ENCODE assay signal across 19 cellular contexts in genomic region chr2:74316616-74317295, GRCh38. TPM values are rescaled to one million over a fixed set of nuclear protein-coding genes. Genes with fewer than 3 reads are reported as not detected.
DNase-seq lines count a peak whose midpoint lies in the region; ATAC-seq and TF ChIP-seq lines count a peak whose summit lies in the region.
"Had no signal": no experiment of that assay in that cellular context is flagged by ENCODE, and none has a peak within 500 bp of the region (broad histone marks: within the 10 kb centered on the region; RNA-seq: fewer than 3 reads in every experiment).

No MANE protein-coding gene starts in this region.

- no peak for TF ChIP-seq CTCF in hepatocyte (IDR thresholded peaks at IDR 0.05; ENCODE audit: poor library complexity)
- TF ChIP-seq CTCF in mucosa of descending colon (IDR thresholded peaks at IDR 0.05), result no peak
- no peak for TF ChIP-seq CTCF in suprapubic skin (IDR thresholded peaks at IDR 0.05)

- intact Hi-C loops in mucosa of descending colon (cut with DNase I, micrococcal nuclease), result no loop called here

- H3K4me3 ChIP-seq in hepatocyte (no peak overlapping the region), mucosa of descending colon (no peak overlapping the region), suprapubic skin (no peak overlapping the region)
- H3K4me3 ChIP-seq: MG63 had no signal

- no peak overlapping the region for H2AFZ ChIP-seq in hepatocyte

- no peaks in the 10 kb centered on the region for H3K79me2 ChIP-seq in hepatocyte

- no peak overlapping the region for H3K4me2 ChIP-seq in hepatocyte
- H3K4me2 ChIP-seq: KMS-11 had no signal

- no peaks in the 10 kb centered on the region for H3K36me3 ChIP-seq in ES-I3 (ENCODE audit: insufficient read depth, low read length)
- H3K36me3 ChIP-seq in hepatocyte (replicated peaks; ENCODE audit: insufficient read depth, low read depth), result no peaks in the 10 kb centered on the region
- no peaks in the 10 kb centered on the region for H3K36me3 ChIP-seq in mucosa of descending colon (ENCODE audit: low read depth)
- peaks cover 17% of the 10 kb centered on the region for H3K36me3 ChIP-seq in suprapubic skin
- H3K36me3 ChIP-seq: MG63 had no signal

- H3K4me1 ChIP-seq in ES-I3 (ENCODE audit: insufficient read depth, low read length) (peaks cover 11% of the 10 kb centered on the region), hepatocyte (ENCODE audit: insufficient read depth) (no peaks in the 10 kb centered on the region), mucosa of descending colon (ENCODE audit: low read depth) (no peaks in the 10 kb centered on the region), suprapubic skin (no peaks in the 10 kb centered on the region)

- H4K20me1 ChIP-seq in hepatocyte (ENCODE audit: insufficient read depth, poor library complexity, severe bottlenecking), result no peaks in the 10 kb centered on the region

- no peak for TF ChIP-seq EP300 in suprapubic skin (IDR thresholded peaks at IDR 0.05)

- peak; percentile 8 for DNase-seq in NAMALWA (ENCODE audit: low spot score)
- DNase-seq in hepatocyte (ENCODE audit: low spot score), result peak; percentile 16
- DNase-seq in mucosa of descending colon, result no peak
- DNase-seq in AG08396 (ENCODE audit: low spot score), result no peak
- DNase-seq in suprapubic skin (ENCODE audit: low spot score in 2 of 2), result no peak
- no peak for DNase-seq in amygdala (lab: John Stamatoyannopoulos, UW)
- DNase-seq in activated CD8-positive, alpha-beta memory T cell treated with anti-CD3 and anti-CD28 coated beads for 24 hours, result no peak
- DNase-seq: ACHN; CD4-positive, alpha-beta T cell; MG63; NCI-H1105; NCI-H1694 treated with DMSO at 0.1 percent for 48 hours; NCI-H446 treated with DMSO at 0.1 percent for 48 hours; NCI-H82 had no signal

- H3K27ac ChIP-seq in hepatocyte (no peak overlapping the region), suprapubic skin (no peak overlapping the region)
- H3K27ac ChIP-seq: HL-60, KMS-11 had no signal

- 66% methylated on average over 6 of the region's 6 CpGs for WGBS in hepatocyte (ENCODE audit: low lambda C conversion rate, missing lambda C conversion rate)
- WGBS in suprapubic skin, result 59% methylated on average over 6 of the region's 6 CpGs

- H3K27me3 ChIP-seq in hepatocyte (no peaks in the 10 kb centered on the region), suprapubic skin (no peaks in the 10 kb centered on the region)
- H3K27me3 ChIP-seq: MG63 had no signal

- ATAC-seq in mucosa of descending colon, result peak; percentile 20
- ATAC-seq: HCT116 had no signal

- no peak for TF ChIP-seq POLR2A in suprapubic skin (IDR thresholded peaks at IDR 0.05)

- H3K9ac ChIP-seq in ES-I3 (ENCODE audit: low read depth, low read length), result peak overlapping the region; percentile 5; the same call in 1 of the 2 replicates
- H3K9ac ChIP-seq: KMS-11 had no signal

- no peaks in the 10 kb centered on the region for H3K9me3 ChIP-seq in ES-I3 (ENCODE audit: control insufficient read depth, insufficient read depth, low read length)
- no peaks in the 10 kb centered on the region for H3K9me3 ChIP-seq in hepatocyte (ENCODE audit: low read depth)
- no peaks in the 10 kb centered on the region for H3K9me3 ChIP-seq in mucosa of descending colon
- H3K9me3 ChIP-seq in suprapubic skin, result no peaks in the 10 kb centered on the region
- H3K9me3 ChIP-seq: MG63 had no signal

- H3K9me2 ChIP-seq in hepatocyte (replicated peaks; ENCODE audit: insufficient read depth), result no peaks in the 10 kb centered on the region

RNA-seq across cellular contexts. Expression of gene SLC4A5, which starts 26.5 kb away (rescaled TPM):
- total RNA-seq in hepatocyte (0.36 and 1.5 TPM in 2 replicates), mucosa of descending colon (1 to 10 TPM; 2.1 to 3.1 (median 2.1) TPM), suprapubic skin (10 to 100 TPM in 1 of 4 donors, 1 to 10 TPM in 3; 3.2 to 30.4 (median 4.2) TPM)
- polyA plus RNA-seq in hepatocyte, result 0.28 and 1.7 TPM in 2 replicates
- total RNA-seq: RPMI7951 had no signal

Comparison
In these comparisons a context has a peak if more than half of its experiments do, and no peak if none do; other contexts are left out.
1. DNase-seq: peak in NAMALWA (single experiment) and hepatocyte (single experiment); none in mucosa of descending colon (0 of 3), AG08396 (single experiment), suprapubic skin (0 of 2), amygdala (0 of 56) and activated CD8-positive, alpha-beta memory T cell treated with anti-CD3 and anti-CD28 coated beads for 24 hours (single experiment).